ENCODE assay signal across 9 cellular contexts in the genomic region with DNA sequence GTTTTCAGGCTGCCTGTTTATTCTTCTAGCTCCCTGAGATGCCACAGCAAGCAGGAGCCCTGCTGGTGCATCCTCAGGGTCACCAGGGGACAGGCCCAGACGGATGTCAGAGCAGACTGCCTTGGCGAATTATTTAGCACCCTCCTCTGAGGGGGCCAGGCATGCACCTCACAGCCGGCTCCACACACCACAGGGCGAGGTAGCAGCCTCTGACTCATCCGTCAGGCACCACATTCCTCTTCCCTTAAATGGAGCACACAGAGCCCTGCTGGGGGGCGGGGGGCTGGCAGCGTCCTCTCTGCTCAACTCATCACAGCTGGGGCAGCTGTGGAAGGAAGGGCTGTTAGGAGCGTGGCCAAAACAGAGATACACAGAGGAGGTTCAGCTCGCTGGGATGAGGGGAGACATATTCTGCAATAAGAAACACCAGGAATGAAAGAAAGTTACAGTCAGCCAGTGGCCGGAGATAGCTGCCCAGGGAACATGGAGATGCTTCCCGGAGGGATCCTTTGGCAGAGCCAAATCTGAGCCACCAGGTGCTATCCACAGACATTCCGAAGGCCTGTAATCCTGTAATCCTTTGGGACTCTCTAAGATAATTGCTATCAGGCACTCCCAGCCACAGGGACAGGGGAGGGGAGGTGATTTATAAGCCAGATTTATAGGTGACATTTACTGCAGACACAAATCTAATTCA. TPM values are rescaled to one million over a fixed set of nuclear protein-coding genes. Genes with fewer than 3 reads are reported as not detected.
DNase-seq lines count a peak whose midpoint lies in the region; ATAC-seq and TF ChIP-seq lines count a peak whose summit lies in the region.
"Had no signal": no experiment of that assay in that cellular context is flagged by ENCODE, and none has a peak within 500 bp of the region (broad histone marks: within the 10 kb centered on the region; RNA-seq: fewer than 3 reads in every experiment).

No MANE protein-coding gene starts in this region.

- DNase-seq in H9 (peak; percentile 92), adipocyte (ENCODE audit: low read depth) (peak; percentile 94), left ventricle myocardium superior (peak; percentile 83), sigmoid colon (peak; percentile 94), COLO668 (lab: John Stamatoyannopoulos, UW; ENCODE audit: unreplicated experiment) (no peak)
- DNase-seq in activated naive CD4-positive, alpha-beta T cell treated with Interleukin-2 at 50 U/mL for 16 hours: no peak
- DNase-seq in activated CD4-positive, CD25-positive, alpha-beta regulatory T cell (lab: John Stamatoyannopoulos, UW): no peak
- no peak for DNase-seq in T-helper 2 cell treated with Interferon-gamma antibody and Interleukin-4, amounts not matched to agents 5 μg/mL and 100 μg/mL, for 36 hours (ENCODE audit: low spot score)
- DNase-seq: activated CD4-positive, alpha-beta T cell treated with anti-CD3 and anti-CD28 coated beads, Interleukin-2, amount 10 ng/mL, durations not matched to agents 7 days and 5 days had no signal

- intact Hi-C loops in left ventricle myocardium superior (cut with micrococcal nuclease) (no loop called here), sigmoid colon (cut with DNase I) (no loop called here)

- TF ChIP-seq EP300 in sigmoid colon (IDR thresholded peaks at IDR 0.05): peak in 1 of 4 donors; percentile 43

- H2BK120ac ChIP-seq in H9 (ENCODE audit: low read depth, low read length, poor library complexity, severe bottlenecking): no peak overlapping the region

- H3K4me2 ChIP-seq in H9 (ENCODE audit: insufficient read depth, insufficient read length, low read length): peak overlapping the region; percentile 19

- H3K79me2 ChIP-seq in H9 (ENCODE audit: insufficient read depth, low read length): no peaks in the 10 kb centered on the region

- H4K8ac ChIP-seq in H9 (replicated peaks; ENCODE audit: insufficient read length, low read depth, low read length): no peak overlapping the region

- H3K36me3 ChIP-seq in adipocyte (ENCODE audit: control insufficient read depth, insufficient read depth, low read length, severe bottlenecking) (peaks cover 63% of the 10 kb centered on the region), sigmoid colon (peaks cover 0 to 13% (median 4%) of the 10 kb centered on the region in 4 donors)

- no peak overlapping the region for H3K27ac ChIP-seq in H9 (ENCODE audit: insufficient read length, low read depth, low read length)
- H3K27ac ChIP-seq in sigmoid colon: peak overlapping the region; percentile 79 to 94 (median 85)

- H2BK15ac ChIP-seq in H9 (ENCODE audit: low read depth, low read length): no peak overlapping the region

- peaks cover 22 to 32% of the 10 kb centered on the region in 2 experiments for H3K4me1 Mint-ChIP-seq in H9
- H3K4me1 Mint-ChIP-seq in T-helper 2 cell treated with Interferon-gamma antibody and Interleukin-4, amounts not matched to agents 5 μg/mL and 100 μg/mL, for 36 hours (ENCODE audit: low read depth): no peaks in the 10 kb centered on the region
- H3K4me1 Mint-ChIP-seq: activated CD4-positive, alpha-beta T cell treated with anti-CD3 and anti-CD28 coated beads, Interleukin-2, amount 10 ng/mL, durations not matched to agents 7 days and 5 days had no signal

- peak overlapping the region; percentile 29 to 94 (median 86); a peak in 6 of 7 replicates for H3K27ac Mint-ChIP-seq in H9
- no peak overlapping the region for H3K27ac Mint-ChIP-seq in T-helper 2 cell treated with Interferon-gamma antibody and Interleukin-4, amounts not matched to agents 5 μg/mL and 100 μg/mL, for 36 hours
- H3K27ac Mint-ChIP-seq: activated CD4-positive, alpha-beta T cell treated with anti-CD3 and anti-CD28 coated beads, Interleukin-2, amount 10 ng/mL, durations not matched to agents 7 days and 5 days had no signal

- no peaks in the 10 kb centered on the region for H3K27me3 ChIP-seq in H9 (ENCODE audit: insufficient read depth, low read length)
- H3K27me3 ChIP-seq in adipocyte (replicated peaks; ENCODE audit: control insufficient read depth, insufficient read depth, low read length): no peaks in the 10 kb centered on the region
- H3K27me3 ChIP-seq in sigmoid colon: no peaks in the 10 kb centered on the region

- TF ChIP-seq POLR2A in sigmoid colon (IDR thresholded peaks at IDR 0.05): no peak

- no peak overlapping the region for H3K14ac ChIP-seq in H9 (ENCODE audit: insufficient read depth, low read length)

- no peak overlapping the region for H3K23ac ChIP-seq in H9 (ENCODE audit: insufficient read length, low read depth, low read length)

- H4K5ac ChIP-seq in H9 (ENCODE audit: insufficient read length, low read depth, low read length): no peak overlapping the region

- TF ChIP-seq CTCF in H9 (conservative IDR thresholded peaks at IDR 0.05): no peak
- TF ChIP-seq CTCF in sigmoid colon (IDR thresholded peaks at IDR 0.05): peak in 1 of 4 experiments; percentile 5

- H4K91ac ChIP-seq in H9 (ENCODE audit: insufficient read length, low read depth, low read length): no peak overlapping the region

- no peaks in the 10 kb centered on the region for H4K20me1 ChIP-seq in H9 (ENCODE audit: control insufficient read depth, insufficient read depth, insufficient read length)

- H2AFZ ChIP-seq in H9 (ENCODE audit: low read length): no peak overlapping the region

- no peaks in the 10 kb centered on the region for H3K79me1 ChIP-seq in H9 (ENCODE audit: insufficient read depth, low read depth, low read length, poor library complexity, severe bottlenecking)

- no peak overlapping the region for H3K56ac ChIP-seq in H9 (ENCODE audit: insufficient read length, low read depth, low read length)

- peak; percentile 98 for ATAC-seq in left ventricle myocardium superior

- H3K9ac ChIP-seq in H9 (ENCODE audit: extremely low read depth, insufficient read length, low read length): no peak overlapping the region
- H3K9ac ChIP-seq in adipocyte (ENCODE audit: low read length): peak overlapping the region; percentile 44

- no peak overlapping the region for H2BK5ac ChIP-seq in H9 (ENCODE audit: insufficient read length, low read length)

- no peak overlapping the region for H3T11ph ChIP-seq in H9 (ENCODE audit: low read length)

- no peak overlapping the region for H3K4ac ChIP-seq in H9 (ENCODE audit: low read depth, low read length)

- no CpG with 5 or more reads among the region's 12 CpGs for WGBS in H9 (ENCODE audit: extremely low coverage, insufficient read length, low lambda C conversion rate)
- WGBS in sigmoid colon, 2 donors: 64 to 74% methylated on average over 12 of the region's 12 CpGs

- H2BK12ac ChIP-seq in H9 (ENCODE audit: insufficient read length, low read depth, low read length): no peak overlapping the region

- H2AK5ac ChIP-seq in H9 (ENCODE audit: insufficient read length, low read length): no peak overlapping the region

- H3K36me3 Mint-ChIP-seq in H9 (ENCODE audit: insufficient read depth in 1 of 3, low read depth in 3 of 3): peaks cover 7 to 15% (median 11%) of the 10 kb centered on the region in 3 experiments
- H3K36me3 Mint-ChIP-seq in T-helper 2 cell treated with Interferon-gamma antibody and Interleukin-4, amounts not matched to agents 5 μg/mL and 100 μg/mL, for 36 hours (ENCODE audit: low read depth): no peaks in the 10 kb centered on the region

- H3K9me3 ChIP-seq in H9 (ENCODE audit: control insufficient read depth, low read depth, low read length): no peaks in the 10 kb centered on the region
- H3K9me3 ChIP-seq in adipocyte (ENCODE audit: control insufficient read depth, low read length): no peaks in the 10 kb centered on the region
- H3K9me3 ChIP-seq in sigmoid colon: peaks cover 0 to 7% (median 2%) of the 10 kb centered on the region in 4 donors

- H3K4me3 ChIP-seq in adipocyte (ENCODE audit: low read length): peak overlapping the region; percentile 8
- H3K4me3 ChIP-seq in sigmoid colon: peak overlapping the region in 1 of 4 donors; percentile 5

- peak overlapping the region in 1 of 2 experiments; percentile 28; a peak in 1 of 5 replicates for H3K4me3 Mint-ChIP-seq in H9
- no peak overlapping the region for H3K4me3 Mint-ChIP-seq in T-helper 2 cell treated with Interferon-gamma antibody and Interleukin-4, amounts not matched to agents 5 μg/mL and 100 μg/mL, for 36 hours
- H3K4me3 Mint-ChIP-seq: activated CD4-positive, alpha-beta T cell treated with anti-CD3 and anti-CD28 coated beads, Interleukin-2, amount 10 ng/mL, durations not matched to agents 7 days and 5 days had no signal

- no peaks in the 10 kb centered on the region for H3K23me2 ChIP-seq in H9 (ENCODE audit: insufficient read length, low read depth, low read length, poor library complexity, severe bottlenecking)

- H3K9me3 Mint-ChIP-seq in H9: peaks cover 11 to 14% of the 10 kb centered on the region in 2 experiments
- no peaks in the 10 kb centered on the region for H3K9me3 Mint-ChIP-seq in T-helper 2 cell treated with Interferon-gamma antibody and Interleukin-4, amounts not matched to agents 5 μg/mL and 100 μg/mL, for 36 hours
- H3K9me3 Mint-ChIP-seq: activated CD4-positive, alpha-beta T cell treated with anti-CD3 and anti-CD28 coated beads, Interleukin-2, amount 10 ng/mL, durations not matched to agents 7 days and 5 days had no signal

- H2BK20ac ChIP-seq in H9 (ENCODE audit: low read depth, low read length, poor library complexity, severe bottlenecking): no peak overlapping the region

- H3K18ac ChIP-seq in H9 (ENCODE audit: insufficient read length, low read depth, low read length): peak overlapping the region; percentile 67

- H3K4me1 ChIP-seq in H9 (ENCODE audit: insufficient read depth, low read length) (no peaks in the 10 kb centered on the region; the same call in 1 of the 2 replicates), adipocyte (ENCODE audit: control insufficient read depth, insufficient read depth, low read length) (peaks cover 33% of the 10 kb centered on the region), sigmoid colon (peaks cover 0 to 59% (median 54%) of the 10 kb centered on the region in 4 donors)

- peaks cover 5% of the 10 kb centered on the region; the same call in 1 of the 2 replicates for H3K27me3 Mint-ChIP-seq in H9 (ENCODE audit: low read depth)
- no peaks in the 10 kb centered on the region for H3K27me3 Mint-ChIP-seq in T-helper 2 cell treated with Interferon-gamma antibody and Interleukin-4, amounts not matched to agents 5 μg/mL and 100 μg/mL, for 36 hours (ENCODE audit: low read depth)
- H3K27me3 Mint-ChIP-seq: activated CD4-positive, alpha-beta T cell treated with anti-CD3 and anti-CD28 coated beads, Interleukin-2, amount 10 ng/mL, durations not matched to agents 7 days and 5 days had no signal

RNA-seq across cellular contexts. Expression of a gene that starts 13.9 kb away (rescaled TPM):
- total RNA-seq in H9 (2021) (3.2 and 3.4 TPM in 2 replicates), left ventricle myocardium superior (4.1 TPM), sigmoid colon (10 to 100 TPM; 61.1 to 96.7 (median 69.9) TPM)
- polyA plus RNA-seq in sigmoid colon: 1 to 10 TPM in 2 of 3 donors, under 1 TPM in 1; 0.69 to 3.4 (median 1.2) TPM
- total RNA-seq: activated CD4-positive, alpha-beta T cell treated with anti-CD3 and anti-CD28 coated beads, Interleukin-2, amount 10 ng/mL, durations not matched to agents 7 days and 5 days had no signal

Comparison
In these comparisons a context has a peak if more than half of its experiments do, and no peak if none do; other contexts are left out.
1. DNase-seq: peak in H9 (single experiment), adipocyte (single experiment), left ventricle myocardium superior (single experiment) and sigmoid colon (single experiment); none in activated naive CD4-positive, alpha-beta T cell treated with Interleukin-2 at 50 U/mL for 16 hours (single experiment), activated CD4-positive, CD25-positive, alpha-beta regulatory T cell (0 of 4), T-helper 2 cell treated with Interferon-gamma antibody and Interleukin-4, amounts not matched to agents 5 μg/mL and 100 μg/mL, for 36 hours (single experiment) and COLO668 (single experiment).
2. RNA of a gene that starts 13.9 kb away (total RNA-seq): 61.1 to 96.7 TPM in sigmoid colon; 4.1 TPM in left ventricle myocardium superior (single experiment) and 3.2 to 3.4 TPM in H9; every median in the first group is over 10 times any median in the second.